Comparison of ENCODE assay signal across 8 cellular contexts in genomic region chr2:101307503-101307902, GRCh38. TPM values are rescaled to one million over a fixed set of nuclear protein-coding genes. Genes with fewer than 3 reads are reported as not detected.
A peak's percentile ranks its signal among the peaks of the same experiment; 100 is the strongest.
DNase-seq lines count a peak whose midpoint lies in the region; ATAC-seq and TF ChIP-seq lines count a peak whose summit lies in the region.

No MANE protein-coding gene starts in this region.

- ATAC-seq in GM21360 (IDR thresholded peaks at IDR 0.05; ENCODE audit: unreplicated experiment) = no peak

- H3K27me3 ChIP-seq in HAP-1 (ENCODE audit: low read depth) = no peaks in the 10 kb centered on the region

- peaks cover 6% of the 10 kb centered on the region; the same call in 1 of the 2 replicates for H3K36me3 ChIP-seq in HAP-1 (replicated peaks)

- no peaks in the 10 kb centered on the region for H3K9me3 Mint-ChIP-seq in activated CD4-positive, alpha-beta memory T cell treated with anti-CD3 and anti-CD28 coated beads, Interleukin-2, amount 10 ng/mL, durations not matched to agents 7 days and 5 days
- peaks cover 11% of the 10 kb centered on the region for H3K9me3 Mint-ChIP-seq in glutamatergic neuron (ENCODE audit: unreplicated experiment)

- POLR2A ChIA-PET in activated CD4-positive, alpha-beta memory T cell treated with anti-CD3 and anti-CD28 coated beads, Interleukin-2, amount 10 ng/mL, durations not matched to agents 7 days and 5 days (lab: Charles Lee) = interaction anchor here (1.0 to 4.7 kb wide), 15 partner anchors 13 to 391 kb away, joined by 3 to 122 read pairs (median 7); partner anchors contain the start of genes CNOT11 and RPL31

- DNase-seq in HAP-1 (ENCODE audit: low spot score in 2 of 2) (no peak), glutamatergic neuron (no peak), middle frontal gyrus (ENCODE audit: extremely low spot score, low spot score) (no peak), NCI-H2171 treated with DMSO at 0.1 percent for 48 hours (lab: John Stamatoyannopoulos, UW) (no peak), NCI-H2081 treated with DMSO at 0.1 percent for 48 hours (lab: John Stamatoyannopoulos, UW) (no peak)
- no peak for DNase-seq in activated CD4-positive, alpha-beta memory T cell treated with anti-CD3 and anti-CD28 coated beads, Interleukin-2, amount 10 ng/mL, durations not matched to agents 7 days and 5 days
- DNase-seq in stimulated activated CD4-positive, alpha-beta T cell treated with anti-CD3 and anti-CD28 coated beads, Interleukin-2, amount 100 ng/mL, for 24 hours = peak; percentile 30 to 46

- peaks cover 13% of the 10 kb centered on the region for H3K4me1 ChIP-seq in HAP-1

- no peaks in the 10 kb centered on the region for H3K9me3 ChIP-seq in HAP-1

- no peak for TF ChIP-seq CTCF in glutamatergic neuron (IDR thresholded peaks at IDR 0.05; ENCODE audit: partially characterized antibody, unreplicated experiment)

- peak overlapping the region; percentile 97 for H3K27ac Mint-ChIP-seq in activated CD4-positive, alpha-beta memory T cell treated with anti-CD3 and anti-CD28 coated beads, Interleukin-2, amount 10 ng/mL, durations not matched to agents 7 days and 5 days
- H3K27ac Mint-ChIP-seq in glutamatergic neuron (ENCODE audit: unreplicated experiment) = peak overlapping the region; percentile 49

- peak overlapping the region; percentile 100 for H3K4me3 Mint-ChIP-seq in activated CD4-positive, alpha-beta memory T cell treated with anti-CD3 and anti-CD28 coated beads, Interleukin-2, amount 10 ng/mL, durations not matched to agents 7 days and 5 days
- H3K4me3 Mint-ChIP-seq in glutamatergic neuron (ENCODE audit: unreplicated experiment) = peak overlapping the region; percentile 90

- peaks cover 76% of the 10 kb centered on the region for H3K4me1 Mint-ChIP-seq in activated CD4-positive, alpha-beta memory T cell treated with anti-CD3 and anti-CD28 coated beads, Interleukin-2, amount 10 ng/mL, durations not matched to agents 7 days and 5 days
- H3K4me1 Mint-ChIP-seq in glutamatergic neuron (ENCODE audit: low read depth, unreplicated experiment) = peaks cover 21% of the 10 kb centered on the region

- peak overlapping the region; percentile 67 for H3K4me3 ChIP-seq in HAP-1

- CTCF ChIA-PET in activated CD4-positive, alpha-beta memory T cell treated with anti-CD3 and anti-CD28 coated beads, Interleukin-2, amount 10 ng/mL, durations not matched to agents 7 days and 5 days (lab: Charles Lee) = interaction anchor here (1.4 to 2.0 kb wide), 3 partner anchors 21 to 55 kb away, joined by 4 to 13 read pairs (median 6); partner anchors contain the start of gene CNOT11

- peaks cover 46% of the 10 kb centered on the region for H3K36me3 Mint-ChIP-seq in activated CD4-positive, alpha-beta memory T cell treated with anti-CD3 and anti-CD28 coated beads, Interleukin-2, amount 10 ng/mL, durations not matched to agents 7 days and 5 days (ENCODE audit: low read depth)
- peaks cover 4% of the 10 kb centered on the region for H3K36me3 Mint-ChIP-seq in glutamatergic neuron (ENCODE audit: unreplicated experiment)

- in situ Hi-C loops in HAP-1 (cut with MboI; ENCODE audit: low sequenced_read_pairs) = no loop called here

- no peaks in the 10 kb centered on the region for H3K27me3 Mint-ChIP-seq in activated CD4-positive, alpha-beta memory T cell treated with anti-CD3 and anti-CD28 coated beads, Interleukin-2, amount 10 ng/mL, durations not matched to agents 7 days and 5 days
- peaks cover 1% of the 10 kb centered on the region for H3K27me3 Mint-ChIP-seq in glutamatergic neuron (ENCODE audit: unreplicated experiment)

RNA-seq across cellular contexts. Expression of gene RNF149, which starts 1.0 kb away (rescaled TPM):
- total RNA-seq in activated CD4-positive, alpha-beta memory T cell treated with anti-CD3 and anti-CD28 coated beads, Interleukin-2, amount 10 ng/mL, durations not matched to agents 7 days and 5 days = 100 to 1,000 TPM; 115 to 116 TPM
- total RNA-seq in glutamatergic neuron (ENCODE audit: unreplicated experiment) = 26.9 TPM

RNA-seq across cellular contexts. Expression of gene CNOT11, which starts 54.8 kb away (rescaled TPM):
- total RNA-seq in activated CD4-positive, alpha-beta memory T cell treated with anti-CD3 and anti-CD28 coated beads, Interleukin-2, amount 10 ng/mL, durations not matched to agents 7 days and 5 days = 10 to 100 TPM; 60.3 to 65.9 TPM
- total RNA-seq in glutamatergic neuron (ENCODE audit: unreplicated experiment) = 35.6 TPM

Comparison
In these comparisons a context has a peak if more than half of its experiments do, and no peak if none do; other contexts are left out.
1. DNase-seq: peak in stimulated activated CD4-positive, alpha-beta T cell treated with anti-CD3 and anti-CD28 coated beads, Interleukin-2, amount 100 ng/mL, for 24 hours (2 of 2); none in HAP-1 (0 of 2), activated CD4-positive, alpha-beta memory T cell treated with anti-CD3 and anti-CD28 coated beads, Interleukin-2, amount 10 ng/mL, durations not matched to agents 7 days and 5 days (single experiment), glutamatergic neuron (single experiment), middle frontal gyrus (single experiment), NCI-H2171 treated with DMSO at 0.1 percent for 48 hours (single experiment) and NCI-H2081 treated with DMSO at 0.1 percent for 48 hours (single experiment).